In the genomic region with DNA sequence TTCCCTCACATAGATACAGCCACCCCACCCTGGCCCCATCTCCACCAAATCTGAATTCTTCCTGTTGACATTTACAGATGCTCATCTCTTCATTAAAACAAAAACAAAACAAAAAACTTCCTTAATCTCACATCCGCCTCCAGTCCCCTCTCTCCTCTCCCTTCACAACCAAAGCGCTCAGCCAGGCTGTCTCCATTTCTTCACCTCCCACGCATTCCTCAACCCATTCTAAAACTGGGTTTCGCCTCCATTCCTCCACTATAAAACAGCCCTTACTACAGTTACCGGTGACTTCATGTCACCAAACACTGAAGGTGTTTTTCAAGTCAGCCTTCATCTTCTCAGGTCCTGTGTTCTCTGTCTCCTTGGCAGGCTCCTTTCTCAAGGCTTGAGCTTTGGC, we compare ENCODE assay signal across 1 cellular context.
TF ChIP-seq lines count a peak whose summit lies in the region.

No MANE protein-coding gene starts in this region.

TF ChIP-seq in IMR-90, 13 proteins besides CTCF, POLR2A, EP300 and RAD21:
- TF ChIP-seq, protein P1, sequence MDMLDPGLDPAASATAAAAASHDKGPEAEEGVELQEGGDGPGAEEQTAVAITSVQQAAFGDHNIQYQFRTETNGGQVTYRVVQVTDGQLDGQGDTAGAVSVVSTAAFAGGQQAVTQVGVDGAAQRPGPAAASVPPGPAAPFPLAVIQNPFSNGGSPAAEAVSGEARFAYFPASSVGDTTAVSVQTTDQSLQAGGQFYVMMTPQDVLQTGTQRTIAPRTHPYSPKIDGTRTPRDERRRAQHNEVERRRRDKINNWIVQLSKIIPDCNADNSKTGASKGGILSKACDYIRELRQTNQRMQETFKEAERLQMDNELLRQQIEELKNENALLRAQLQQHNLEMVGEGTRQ (IDR thresholded peaks at IDR 0.05; ENCODE audit: low read depth, low read length), result no peak
- TF ChIP-seq BHLHE40 (IDR thresholded peaks at IDR 0.05; ENCODE audit: low read depth, low read length), result no peak
- TF ChIP-seq, protein P2, sequence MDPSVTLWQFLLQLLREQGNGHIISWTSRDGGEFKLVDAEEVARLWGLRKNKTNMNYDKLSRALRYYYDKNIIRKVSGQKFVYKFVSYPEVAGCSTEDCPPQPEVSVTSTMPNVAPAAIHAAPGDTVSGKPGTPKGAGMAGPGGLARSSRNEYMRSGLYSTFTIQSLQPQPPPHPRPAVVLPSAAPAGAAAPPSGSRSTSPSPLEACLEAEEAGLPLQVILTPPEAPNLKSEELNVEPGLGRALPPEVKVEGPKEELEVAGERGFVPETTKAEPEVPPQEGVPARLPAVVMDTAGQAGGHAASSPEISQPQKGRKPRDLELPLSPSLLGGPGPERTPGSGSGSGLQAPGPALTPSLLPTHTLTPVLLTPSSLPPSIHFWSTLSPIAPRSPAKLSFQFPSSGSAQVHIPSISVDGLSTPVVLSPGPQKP (IDR thresholded peaks at IDR 0.05; ENCODE audit: borderline replicate concordance, low read depth, low read length), result no peak
- no peak for TF ChIP-seq SMC3 (IDR thresholded peaks at IDR 0.05; ENCODE audit: low read depth, low read length)
- TF ChIP-seq RFX5 (IDR thresholded peaks at IDR 0.05; ENCODE audit: low read depth, low read length), result no peak
- TF ChIP-seq CEBPB (IDR thresholded peaks at IDR 0.05; ENCODE audit: low read depth, low read length), result no peak
- no peak for TF ChIP-seq MAZ (IDR thresholded peaks at IDR 0.05; ENCODE audit: borderline replicate concordance, low read depth, low read length)
